In genomic region chr10:122587099-122587725, GRCh38 we compare ENCODE assay signal across 24 cellular contexts. TPM values are rescaled to one million over a fixed set of nuclear protein-coding genes. Genes with fewer than 3 reads are reported as not detected.
"Had no signal": no experiment of that assay in that cellular context is flagged by ENCODE, and none has a peak within 500 bp of the region (broad histone marks: within the 10 kb centered on the region; RNA-seq: fewer than 3 reads in every experiment).

No MANE protein-coding gene starts in this region.

- H3K9me3 Mint-ChIP-seq: activated naive CD4-positive, alpha-beta T cell treated with anti-CD3 and anti-CD28 coated beads, Interleukin-2, amount 50 U/mL, for 72 hours; activated naive CD8-positive, alpha-beta T cell treated with anti-CD3 and anti-CD28 coated beads, Interleukin-2, amount 50 U/mL, for 24 hours; activated T-cell treated with anti-CD3 and anti-CD28 coated beads, Interleukin-2, amount 50 U/mL, for 4 hours had no signal

- H3K36me3 ChIP-seq: ascending aorta, cardiac muscle cell had no signal

- ATAC-seq: activated naive CD4-positive, alpha-beta T cell treated with anti-CD3 and anti-CD28 coated beads, Interleukin-2, amount 50 U/mL, for 72 hours; activated naive CD8-positive, alpha-beta T cell treated with anti-CD3 and anti-CD28 coated beads, Interleukin-2, amount 50 U/mL, for 24 hours; activated T-cell treated with anti-CD3 and anti-CD28 coated beads, Interleukin-2, amount 50 U/mL, for 4 hours; body of pancreas; T-helper 17 cell; WTC11 had no signal

- H3K4me1 ChIP-seq: ascending aorta, body of pancreas had no signal

- H3K27ac Mint-ChIP-seq: activated naive CD4-positive, alpha-beta T cell treated with anti-CD3 and anti-CD28 coated beads, Interleukin-2, amount 50 U/mL, for 72 hours; activated naive CD8-positive, alpha-beta T cell treated with anti-CD3 and anti-CD28 coated beads, Interleukin-2, amount 50 U/mL, for 24 hours; T-helper 17 cell; WTC11 had no signal

- DNase-seq: activated CD4-positive, alpha-beta T cell treated with anti-CD3 and anti-CD28 coated beads for 48 hours; activated CD4-positive, alpha-beta T cell treated with anti-CD3 and anti-CD28 coated beads, Interleukin-2, amount 50 U/mL, for 48 hours; activated CD4-positive, CD25-positive, alpha-beta regulatory T cell treated with anti-CD3 and anti-CD28 coated beads, Interleukin-2, amount 50 U/mL, for 72 hours; activated CD8-positive, alpha-beta memory T cell treated with anti-CD3 and anti-CD28 coated beads for 24 hours; activated effector memory CD4-positive, alpha-beta T cell treated with anti-CD3 and anti-CD28 coated beads, Interleukin-2, amount 50 U/mL, for 16 hours; activated naive CD4-positive, alpha-beta T cell treated with Interleukin-2 at 50 U/mL for 16 hours; activated naive CD8-positive, alpha-beta T cell treated with anti-CD3 and anti-CD28 coated beads, Interleukin-2, amount 50 U/mL, for 24 hours; activated T-cell treated with anti-CD3 and anti-CD28 coated beads, Interleukin-2, amount 50 U/mL, for 4 hours; amniotic stem cell; body of pancreas; KG1; MM.1S; NCI-H1105; NCI-H1436 treated with DMSO at 0.1 percent for 48 hours; NCI-H187; NCI-H2081; NCI-H524; SHP77 treated with DMSO at 0.1 percent for 48 hours; T-helper 17 cell; T-helper 9 cell had no signal

- H3K4me3 ChIP-seq: ascending aorta, body of pancreas, cardiac muscle cell had no signal

- H3K36me3 Mint-ChIP-seq: activated naive CD4-positive, alpha-beta T cell treated with anti-CD3 and anti-CD28 coated beads, Interleukin-2, amount 50 U/mL, for 72 hours; WTC11 had no signal

- H3K27me3 ChIP-seq: ascending aorta, body of pancreas, cardiac muscle cell had no signal

- H3K27ac ChIP-seq: ascending aorta, body of pancreas, cardiac muscle cell had no signal

- H3K4me3 Mint-ChIP-seq: activated naive CD8-positive, alpha-beta T cell treated with anti-CD3 and anti-CD28 coated beads, Interleukin-2, amount 50 U/mL, for 24 hours; activated T-cell treated with anti-CD3 and anti-CD28 coated beads, Interleukin-2, amount 50 U/mL, for 4 hours; T-helper 17 cell; WTC11 had no signal

- H3K9me3 ChIP-seq: ascending aorta, body of pancreas had no signal

- H3K27me3 Mint-ChIP-seq: activated naive CD8-positive, alpha-beta T cell treated with anti-CD3 and anti-CD28 coated beads, Interleukin-2, amount 50 U/mL, for 24 hours had no signal

- H3K4me1 Mint-ChIP-seq: activated naive CD8-positive, alpha-beta T cell treated with anti-CD3 and anti-CD28 coated beads, Interleukin-2, amount 50 U/mL, for 24 hours; WTC11 had no signal

RNA-seq across cellular contexts. Expression of gene DMBT1, which starts 26.7 kb away (rescaled TPM):
- total RNA-seq: activated naive CD4-positive, alpha-beta T cell treated with anti-CD3 and anti-CD28 coated beads, Interleukin-2, amount 50 U/mL, for 72 hours; ascending aorta; cardiac muscle cell; T-helper 17 cell had no signal
- polyA plus RNA-seq: cardiac muscle cell had no signal
